Comparison of ENCODE assay signal across 15 cellular contexts in the genomic region with DNA sequence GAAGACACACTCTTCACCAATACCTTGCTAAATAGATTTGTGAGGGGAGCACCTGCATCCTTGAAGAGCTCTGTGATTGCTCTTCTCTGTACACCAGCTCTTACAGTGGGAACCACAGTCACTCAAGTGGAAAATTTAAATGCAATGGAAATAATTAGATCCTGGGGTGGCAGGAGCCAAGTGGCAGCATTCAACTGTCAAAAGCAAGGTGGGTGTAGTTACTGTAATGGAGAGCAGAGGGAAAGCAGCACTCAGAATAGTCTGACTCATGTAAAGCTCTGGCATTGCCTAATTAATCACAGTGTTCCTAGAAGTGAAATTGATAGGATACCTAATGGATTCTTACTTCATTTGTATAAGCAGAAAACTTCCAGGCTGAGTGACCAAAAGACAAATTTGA.
A peak's percentile ranks its signal among the peaks of the same experiment; 100 is the strongest.
DNase-seq lines count a peak whose midpoint lies in the region; ATAC-seq and TF ChIP-seq lines count a peak whose summit lies in the region.
"Had no signal": no experiment of that assay in that cellular context is flagged by ENCODE, and none has a peak within 500 bp of the region (broad histone marks: within the 10 kb centered on the region; RNA-seq: fewer than 3 reads in every experiment).

No MANE protein-coding gene starts in this region.

- DNase-seq in Caki2 (ENCODE audit: low read depth) (peak; percentile 4), NCI-H1436 (lab: John Stamatoyannopoulos, UW) (peak; percentile 84), NCI-H774 (lab: John Stamatoyannopoulos, UW) (peak; percentile 2), iris pigment epithelial cell (ENCODE audit: low read depth) (peak; percentile 4), AG08395 (ENCODE audit: low spot score) (no peak), CD14-positive monocyte (ENCODE audit: low spot score) (no peak)
- DNase-seq: activated CD8-positive, alpha-beta T cell treated with anti-CD3 and anti-CD28 coated beads for 36 hours; amniotic stem cell; heart left ventricle; kidney glomerular epithelial cell; small intestine; upper lobe of right lung had no signal

- no peak for TF ChIP-seq CTCF in CD14-positive monocyte (IDR thresholded peaks at IDR 0.05)

- peaks cover 0 to 25% (median 5%) of the 10 kb centered on the region in 7 donors for H3K9me3 Mint-ChIP-seq in CD14-positive monocyte
- H3K9me3 Mint-ChIP-seq: activated CD8-positive, alpha-beta T cell treated with anti-CD3 and anti-CD28 coated beads for 36 hours; stimulated activated memory B cell treated with anti-CD40 and anti-IgM and Interleukin-4, amounts not matched to agents 10 μg/mL and 1 μg/mL and 100 μg/mL, for 72 hours had no signal

- H3K4me1 Mint-ChIP-seq in CD14-positive monocyte: no peaks in the 10 kb centered on the region
- H3K4me1 Mint-ChIP-seq: stimulated activated memory B cell treated with anti-CD40 and anti-IgM and Interleukin-4, amounts not matched to agents 10 μg/mL and 1 μg/mL and 100 μg/mL, for 72 hours had no signal

- no peaks in the 10 kb centered on the region for H3K36me3 Mint-ChIP-seq in CD14-positive monocyte
- H3K36me3 Mint-ChIP-seq: stimulated activated memory B cell treated with anti-CD40 and anti-IgM and Interleukin-4, amounts not matched to agents 10 μg/mL and 1 μg/mL and 100 μg/mL, for 72 hours had no signal

- H3K27me3 Mint-ChIP-seq in CD14-positive monocyte (ENCODE audit: low read depth in 3 of 3): peaks cover 0 to 1% (median 1%) of the 10 kb centered on the region in 3 donors
- H3K27me3 Mint-ChIP-seq: stimulated activated memory B cell treated with anti-CD40 and anti-IgM and Interleukin-4, amounts not matched to agents 10 μg/mL and 1 μg/mL and 100 μg/mL, for 72 hours had no signal

- no peak overlapping the region for H3K4me3 Mint-ChIP-seq in CD14-positive monocyte
- H3K4me3 Mint-ChIP-seq: activated CD8-positive, alpha-beta T cell treated with anti-CD3 and anti-CD28 coated beads for 36 hours; stimulated activated memory B cell treated with anti-CD40 and anti-IgM and Interleukin-4, amounts not matched to agents 10 μg/mL and 1 μg/mL and 100 μg/mL, for 72 hours had no signal

- intact Hi-C loops in CD14-positive monocyte (cut with micrococcal nuclease): no loop called here

- no peak overlapping the region for H3K27ac Mint-ChIP-seq in CD14-positive monocyte
- H3K27ac Mint-ChIP-seq: activated CD8-positive, alpha-beta T cell treated with anti-CD3 and anti-CD28 coated beads for 36 hours; stimulated activated memory B cell treated with anti-CD40 and anti-IgM and Interleukin-4, amounts not matched to agents 10 μg/mL and 1 μg/mL and 100 μg/mL, for 72 hours had no signal

- in situ Hi-C loops in Caki2 (cut with HindIII; ENCODE audit: low pct_unique_long_range_greater_than_20kb, low sequenced_read_pairs): no loop called here

- ATAC-seq in GM21529 (IDR thresholded peaks at IDR 0.05; ENCODE audit: unreplicated experiment) (no peak), HG03135 (IDR thresholded peaks at IDR 0.05; ENCODE audit: unreplicated experiment) (no peak)
- ATAC-seq: activated CD8-positive, alpha-beta T cell treated with anti-CD3 and anti-CD28 coated beads for 36 hours; heart left ventricle; stimulated activated memory B cell treated with anti-CD40 and anti-IgM and Interleukin-4, amounts not matched to agents 10 μg/mL and 1 μg/mL and 100 μg/mL, for 72 hours; upper lobe of right lung had no signal

Comparison
In these comparisons a context has a peak if more than half of its experiments do, and no peak if none do; other contexts are left out.
1. DNase-seq: peak in Caki2 (single experiment), NCI-H1436 (single experiment), NCI-H774 (single experiment) and iris pigment epithelial cell (single experiment); none in AG08395 (single experiment) and CD14-positive monocyte (single experiment).